ENCODE assay signal across 18 cellular contexts in the genomic region with DNA sequence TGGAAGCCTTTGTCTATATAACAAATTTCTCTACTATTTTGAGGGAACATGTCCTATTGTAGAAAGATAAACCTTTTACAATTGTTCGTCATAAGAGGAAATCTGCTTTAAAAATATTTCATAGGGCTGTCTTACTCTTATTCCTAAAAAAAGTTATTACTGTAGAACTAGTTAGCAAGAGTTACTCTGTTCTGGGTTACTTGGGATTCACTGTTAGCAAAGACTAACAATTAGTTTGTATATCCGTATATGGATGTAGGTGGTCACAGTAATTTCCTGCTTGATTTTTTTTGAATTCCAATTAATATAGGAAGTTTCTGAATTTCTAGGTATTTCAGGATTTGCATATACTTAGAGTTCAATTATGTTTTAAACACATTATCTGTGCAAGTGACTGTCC.
DNase-seq lines count a peak whose midpoint lies in the region; ATAC-seq, FAIRE-seq and TF ChIP-seq lines count a peak whose summit lies in the region.
"Had no signal": no experiment of that assay in that cellular context is flagged by ENCODE, and none has a peak within 500 bp of the region (broad histone marks: within the 10 kb centered on the region; RNA-seq: fewer than 3 reads in every experiment).

No MANE protein-coding gene starts in this region.

- no peak overlapping the region for H3K14ac ChIP-seq in neuronal stem cell (ENCODE audit: low read length)

- H3K27me3 ChIP-seq in PC-3 (ENCODE audit: low read length) (no peaks in the 10 kb centered on the region), endodermal cell (ENCODE audit: control insufficient read depth, insufficient read depth, low read length, poor library complexity, severe bottlenecking) (no peaks in the 10 kb centered on the region), neuronal stem cell (ENCODE audit: control insufficient read depth in 3 of 3, insufficient read depth in 3 of 3, low read depth in 1 of 3, low read length in 3 of 3) (no peaks in the 10 kb centered on the region)

- POLR2A ChIA-PET in A549 (lab: Yijun Ruan, JAX) (interaction anchor here (1.0 kb wide), 1 partner anchor 413 kb away, joined by 4 read pairs; no protein-coding TSS in a partner anchor), PC-3 (lab: Charles Lee; ENCODE audit: unreplicated experiment) (interaction anchor here (0.6 kb wide), 1 partner anchor 466 kb away, joined by 4 read pairs; no protein-coding TSS in a partner anchor)

- H2AFZ ChIP-seq in PC-3 (ENCODE audit: low read length) (no peak overlapping the region), neuronal stem cell (ENCODE audit: low read length) (peak overlapping the region; percentile 12)

- no peaks in the 10 kb centered on the region for H3F3A ChIP-seq in PC-3 (ENCODE audit: low read length, unreplicated experiment)

- 0 out of 3 replicates have a peak, but pooled peaks cover 5% of the 10 kb centered on the region for H3K9me3 ChIP-seq in A549
- no peaks in the 10 kb centered on the region for H3K9me3 ChIP-seq in PC-3 (ENCODE audit: low read length)
- no peaks in the 10 kb centered on the region for H3K9me3 ChIP-seq in endodermal cell (ENCODE audit: control insufficient read depth, low read length)
- no peaks in the 10 kb centered on the region for H3K9me3 ChIP-seq in neuronal stem cell (replicated peaks in 1 of 2; ENCODE audit: control insufficient read depth in 2 of 2, insufficient read depth in 1 of 2, low read depth in 1 of 2, low read length in 2 of 2)

- H2AK5ac ChIP-seq in neuronal stem cell (ENCODE audit: low read depth, low read length) = no peak overlapping the region

- no peak overlapping the region for H4K8ac ChIP-seq in neuronal stem cell (ENCODE audit: low read depth, low read length)

- H3K4ac ChIP-seq in neuronal stem cell (ENCODE audit: low read length) = no peak overlapping the region

- no peaks in the 10 kb centered on the region for H3K9me3 Mint-ChIP-seq in endodermal cell
- H3K9me3 Mint-ChIP-seq: activated T-helper 1 cell treated with anti-CD3 and anti-CD28 coated beads, Interleukin-12 subunit alpha, Interleukin-12 subunit beta, Interleukin-2, Interleukin-4 antibody, amounts not matched to agents 30 ng/mL and 10 ng/mL and 1 ng/mL, durations not matched to agents 14 hours and 24 hours and 36 hours had no signal

- H3K36me3 ChIP-seq in PC-3 (ENCODE audit: low read depth, low read length) = no peaks in the 10 kb centered on the region
- no peaks in the 10 kb centered on the region for H3K36me3 ChIP-seq in endodermal cell (ENCODE audit: control insufficient read depth, insufficient read depth, low read length)
- H3K36me3 ChIP-seq in neuronal stem cell (replicated peaks in 1 of 2; ENCODE audit: control insufficient read depth in 2 of 2, insufficient read depth in 2 of 2, low read length in 2 of 2) = no peaks in the 10 kb centered on the region

- TF ChIP-seq RAD21 in A549 (conservative IDR thresholded peaks at IDR 0.05 in 1 of 2, IDR thresholded peaks at IDR 0.05 in 1 of 2) = no peak

- no peaks in the 10 kb centered on the region for H3K9me2 ChIP-seq in PC-3 (replicated peaks; ENCODE audit: low read length)

- TF ChIP-seq CTCF in A549 (IDR thresholded peaks at IDR 0.05) (no peak), PC-3 (conservative IDR thresholded peaks at IDR 0.05; ENCODE audit: low read depth, low read length) (no peak), endodermal cell (conservative IDR thresholded peaks at IDR 0.05) (no peak)

- H3K27ac ChIP-seq in A549 = peak overlapping the region; percentile 82 to 89
- peak overlapping the region; percentile 53 for H3K27ac ChIP-seq in PC-3 (ENCODE audit: low read length)
- H3K27ac ChIP-seq in endodermal cell (ENCODE audit: low read depth, low read length) = peak overlapping the region; percentile 79
- no peak overlapping the region for H3K27ac ChIP-seq in neuronal stem cell (replicated peaks; ENCODE audit: low read length)

- no peak overlapping the region for H2BK15ac ChIP-seq in neuronal stem cell (ENCODE audit: low read length)

- H3K4me1 Mint-ChIP-seq in endodermal cell = peaks cover 5% of the 10 kb centered on the region
- H3K4me1 Mint-ChIP-seq: immature natural killer cell had no signal

- ATAC-seq in A549 (peak; percentile 62 to 64; a peak in 5 of 6 replicates), PC-3 (peak; percentile 16; the same call in 1 of the 2 replicates), HG02840 (IDR thresholded peaks at IDR 0.05; ENCODE audit: low FRiP score, unreplicated experiment) (no peak)

- H3K4me3 Mint-ChIP-seq in endodermal cell = no peak overlapping the region
- H3K4me3 Mint-ChIP-seq: activated T-helper 1 cell treated with anti-CD3 and anti-CD28 coated beads, Interleukin-12 subunit alpha, Interleukin-12 subunit beta, Interleukin-2, Interleukin-4 antibody, amounts not matched to agents 30 ng/mL and 10 ng/mL and 1 ng/mL, durations not matched to agents 14 hours and 24 hours and 36 hours; immature natural killer cell had no signal

- H3K79me2 ChIP-seq in PC-3 (ENCODE audit: low read length) = no peaks in the 10 kb centered on the region

- no peak overlapping the region for H2BK12ac ChIP-seq in neuronal stem cell (ENCODE audit: low read length)

- no peak for TF ChIP-seq POLR2A in A549 (IDR thresholded peaks at IDR 0.05; ENCODE audit: low read length)

- no peak overlapping the region for H2BK5ac ChIP-seq in neuronal stem cell (ENCODE audit: low read length)

- no peaks in the 10 kb centered on the region for H3K79me1 ChIP-seq in neuronal stem cell (ENCODE audit: low read depth, low read length)

- TF ChIP-seq EP300 in A549 (IDR thresholded peaks at IDR 0.05) = no peak

- no peak for FAIRE-seq in A549 (lab: Jason Lieb, UNC)
- FAIRE-seq: GM18507 had no signal

- H4K20me1 ChIP-seq in PC-3 (ENCODE audit: low read length) = no peaks in the 10 kb centered on the region

- H2BK120ac ChIP-seq in neuronal stem cell (ENCODE audit: low read depth, low read length) = no peak overlapping the region

- CTCF ChIA-PET in A549 (lab: Yijun Ruan, JAX) = no interaction called here
- CTCF ChIA-PET in PC-3 (lab: Charles Lee) = no interaction called here

- no peaks in the 10 kb centered on the region for H3K27me3 Mint-ChIP-seq in endodermal cell (ENCODE audit: insufficient read depth)

- BruUV-seq in PC-3 (replicated peaks; lab: Mats Ljungman, UMichigan) = no TSS peak

- H4K91ac ChIP-seq in neuronal stem cell (ENCODE audit: low read depth, low read length, poor library complexity) = no peak overlapping the region

- DNase-seq in A549 (ENCODE audit: low read depth in 1 of 2, low spot score in 1 of 2) (no peak), PC-3 (peak; percentile 7), endodermal cell (no peak), neuronal stem cell (ENCODE audit: low spot score) (no peak), NCI-H2029 (lab: John Stamatoyannopoulos, UW) (no peak)
- DNase-seq in stimulated activated naive CD4-positive, alpha-beta T cell (lab: John Stamatoyannopoulos, UW) = no peak
- no peak for DNase-seq in stimulated activated CD4-positive, alpha-beta T cell treated with anti-CD3 and anti-CD28 coated beads, Interleukin-4, amount 100 ng/mL, for 1 hour
- DNase-seq: activated CD4-positive, alpha-beta T cell treated with anti-CD3 and anti-CD28 coated beads, Interleukin-2, amount 50 U/mL, for 48 hours; amygdala; immature natural killer cell; Kasumi-1; NCI-H1694 treated with DMSO at 0.1 percent for 48 hours; NCI-H774; retina; stimulated activated naive CD4-positive, alpha-beta T cell treated with Interleukin-2 at 50 U/mL for 16 hours had no signal

- H3K36me3 Mint-ChIP-seq in endodermal cell (ENCODE audit: low read depth) = no peaks in the 10 kb centered on the region
- H3K36me3 Mint-ChIP-seq: immature natural killer cell had no signal

- H3K9ac ChIP-seq in PC-3 (ENCODE audit: low read length) = no peak overlapping the region
- H3K9ac ChIP-seq in endodermal cell (ENCODE audit: extremely low read depth, low read length, poor library complexity, severe bottlenecking) = peak overlapping the region; percentile 15
- H3K9ac ChIP-seq in neuronal stem cell (ENCODE audit: low read depth, low read length, poor library complexity) = no peak overlapping the region

- H3K23ac ChIP-seq in neuronal stem cell (ENCODE audit: low read depth, low read length, poor library complexity) = no peak overlapping the region

- WGBS in A549 (ENCODE audit: missing lambda C conversion rate) = 3% methylated on average over 2 of the region's 2 CpGs
- 57 to 81% methylated on average over 1 to 2 of the region's 2 CpGs for WGBS in endodermal cell (ENCODE audit: insufficient coverage in 1 of 2, insufficient read length in 1 of 2), 2 experiments
- no CpG with 5 or more reads among the region's 2 CpGs for WGBS in neuronal stem cell (ENCODE audit: extremely low coverage in 2 of 2, insufficient read length in 2 of 2, insufficient replicate concordance in 1 of 2), 2 donors

- intact Hi-C loops in PC-3 (cut with micrococcal nuclease) = loop anchor here (2.0 kb wide), 3 partner anchors 70 to 508 kb away; partner anchors contain the start of gene RBMS3

- H3K4me2 ChIP-seq in A549 (peak overlapping the region; percentile 62), PC-3 (ENCODE audit: low read length) (peak overlapping the region; percentile 52), neuronal stem cell (ENCODE audit: insufficient read depth, low read length, poor library complexity, severe bottlenecking) (no peak overlapping the region)

- peak overlapping the region; percentile 87 for H3K27ac Mint-ChIP-seq in endodermal cell
- H3K27ac Mint-ChIP-seq: activated T-helper 1 cell treated with anti-CD3 and anti-CD28 coated beads, Interleukin-12 subunit alpha, Interleukin-12 subunit beta, Interleukin-2, Interleukin-4 antibody, amounts not matched to agents 30 ng/mL and 10 ng/mL and 1 ng/mL, durations not matched to agents 14 hours and 24 hours and 36 hours; immature natural killer cell had no signal

- peaks cover 52% of the 10 kb centered on the region for H3K4me1 ChIP-seq in A549
- H3K4me1 ChIP-seq in PC-3 (ENCODE audit: insufficient read depth, low read length) = peaks cover 38% of the 10 kb centered on the region
- H3K4me1 ChIP-seq in endodermal cell (ENCODE audit: control insufficient read depth, insufficient read depth, low read length) = peaks cover 7% of the 10 kb centered on the region
- peaks cover 3 to 21% of the 10 kb centered on the region in 2 donors for H3K4me1 ChIP-seq in neuronal stem cell (ENCODE audit: control insufficient read depth in 2 of 2, insufficient read depth in 1 of 2, low read depth in 1 of 2, low read length in 2 of 2)

- H3K4me3 ChIP-seq in A549 = no peak overlapping the region
- H3K4me3 ChIP-seq in PC-3 (ENCODE audit: low read length) = peak overlapping the region; percentile 13; the same call in 1 of the 2 replicates
- H3K4me3 ChIP-seq in endodermal cell (ENCODE audit: low read length) = no peak overlapping the region
- H3K4me3 ChIP-seq in neuronal stem cell (ENCODE audit: low read length in 2 of 2) = no peak overlapping the region

- no peak overlapping the region for H3K18ac ChIP-seq in neuronal stem cell (ENCODE audit: low read length)

TF ChIP-seq in A549, 52 proteins besides CTCF, POLR2A, EP300 and RAD21 (continues in another document):
- TF ChIP-seq RARB (CRISPR knock-in tag; IDR thresholded peaks at IDR 0.05) (no peak), FOSB (CRISPR knock-in tag; IDR thresholded peaks at IDR 0.05) (no peak)
